In the genomic region with DNA sequence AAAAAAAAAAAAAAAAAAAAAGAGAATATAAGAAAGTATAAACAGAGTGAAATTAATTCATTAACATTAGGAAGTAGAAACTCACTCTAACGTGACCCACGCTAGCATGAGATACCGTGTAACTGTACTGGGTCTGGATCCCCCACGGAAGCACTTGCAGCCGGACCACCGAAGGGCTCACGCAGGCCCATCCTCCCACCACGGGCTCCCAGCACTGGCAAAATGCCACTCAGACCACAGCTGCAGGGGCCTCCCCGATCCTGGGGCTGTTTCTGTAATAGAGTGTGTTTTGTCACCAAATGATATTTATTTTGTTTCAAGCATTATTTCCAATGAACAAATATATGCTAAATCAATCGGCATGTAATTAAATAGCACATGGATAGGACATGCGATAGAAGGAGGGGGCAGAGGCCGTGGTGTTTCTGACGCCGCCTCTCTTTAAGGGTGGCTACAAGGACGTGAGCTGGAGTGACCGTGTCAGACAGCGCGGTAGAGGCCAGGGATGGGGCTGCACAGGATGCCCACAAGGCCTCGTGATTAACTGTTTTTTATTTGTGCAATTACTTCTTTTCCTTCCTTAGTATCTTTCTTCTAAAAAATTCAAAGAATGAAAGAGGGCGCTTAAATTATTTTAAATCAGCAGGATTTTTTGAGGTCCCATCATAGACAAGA, we compare ENCODE assay signal across 18 cellular contexts.
DNase-seq lines count a peak whose midpoint lies in the region; ATAC-seq and TF ChIP-seq lines count a peak whose summit lies in the region.
"Had no signal": no experiment of that assay in that cellular context is flagged by ENCODE, and none has a peak within 500 bp of the region (broad histone marks: within the 10 kb centered on the region; RNA-seq: fewer than 3 reads in every experiment).

No MANE protein-coding gene starts in this region.

- no peaks in the 10 kb centered on the region for H3K36me3 Mint-ChIP-seq in activated naive CD8-positive, alpha-beta T cell treated with anti-CD3 and anti-CD28 coated beads, Interleukin-2, amount 10 ng/mL, durations not matched to agents 7 days and 5 days
- no peaks in the 10 kb centered on the region for H3K36me3 Mint-ChIP-seq in activated naive CD8-positive, alpha-beta T cell treated with anti-CD3 and anti-CD28 coated beads, Interleukin-2, amount 50 U/mL, for 24 hours (ENCODE audit: low read depth)
- no peaks in the 10 kb centered on the region for H3K36me3 Mint-ChIP-seq in neural progenitor cell

- TF ChIP-seq CTCF in spleen (IDR thresholded peaks at IDR 0.05 in 8 of 11, conservative IDR thresholded peaks at IDR 0.05 in 3 of 11) (no peak), neural progenitor cell (IDR thresholded peaks at IDR 0.05) (no peak), esophagus muscularis mucosa (IDR thresholded peaks at IDR 0.05) (no peak)

- POLR2A ChIA-PET in activated naive CD8-positive, alpha-beta T cell treated with anti-CD3 and anti-CD28 coated beads, Interleukin-2, amount 10 ng/mL, durations not matched to agents 7 days and 5 days (lab: Charles Lee), result no interaction called here

- ATAC-seq in activated naive CD8-positive, alpha-beta T cell treated with anti-CD3 and anti-CD28 coated beads, Interleukin-2, amount 10 ng/mL, durations not matched to agents 7 days and 5 days (ENCODE audit: low read depth), result no peak
- ATAC-seq in activated naive CD8-positive, alpha-beta T cell treated with anti-CD3 and anti-CD28 coated beads, Interleukin-2, amount 50 U/mL, for 24 hours, result no peak

- H3K27ac Mint-ChIP-seq in activated naive CD8-positive, alpha-beta T cell treated with anti-CD3 and anti-CD28 coated beads, Interleukin-2, amount 10 ng/mL, durations not matched to agents 7 days and 5 days, result no peak overlapping the region
- H3K27ac Mint-ChIP-seq in activated naive CD8-positive, alpha-beta T cell treated with anti-CD3 and anti-CD28 coated beads, Interleukin-2, amount 50 U/mL, for 24 hours, result no peak overlapping the region
- H3K27ac Mint-ChIP-seq in neural progenitor cell, result no peak overlapping the region

- WGBS in spleen, 5 donors, result 68 to 82% (median 74%) methylated on average over 20 of the region's 20 CpGs
- WGBS in esophagus muscularis mucosa, result 80% methylated on average over 20 of the region's 20 CpGs

- no peak for TF ChIP-seq POLR2A in spleen (IDR thresholded peaks at IDR 0.05)
- TF ChIP-seq POLR2A in esophagus muscularis mucosa (IDR thresholded peaks at IDR 0.05; ENCODE audit: low read depth), result no peak

- H3K9me3 ChIP-seq in spleen (no peaks in the 10 kb centered on the region), Karpas-422 (ENCODE audit: low read length) (no peaks in the 10 kb centered on the region), neural progenitor cell (ENCODE audit: low read depth) (no peaks in the 10 kb centered on the region), esophagus muscularis mucosa (no peaks in the 10 kb centered on the region)

- H3K4me3 Mint-ChIP-seq in activated naive CD8-positive, alpha-beta T cell treated with anti-CD3 and anti-CD28 coated beads, Interleukin-2, amount 10 ng/mL, durations not matched to agents 7 days and 5 days, result no peak overlapping the region
- H3K4me3 Mint-ChIP-seq in activated naive CD8-positive, alpha-beta T cell treated with anti-CD3 and anti-CD28 coated beads, Interleukin-2, amount 50 U/mL, for 24 hours, result no peak overlapping the region
- H3K4me3 Mint-ChIP-seq in neural progenitor cell, result no peak overlapping the region
- H3K4me3 Mint-ChIP-seq: H9 had no signal

- H3K4me3 ChIP-seq in spleen (no peak overlapping the region), Karpas-422 (ENCODE audit: low read length) (no peak overlapping the region), neural progenitor cell (no peak overlapping the region), esophagus muscularis mucosa (no peak overlapping the region)
- H3K4me3 ChIP-seq: GM23248 had no signal

- H3K9ac ChIP-seq in Karpas-422 (ENCODE audit: low read length), result no peak overlapping the region
- no peak overlapping the region for H3K9ac ChIP-seq in neural progenitor cell
- H3K9ac ChIP-seq: GM23248 had no signal

- no peaks in the 10 kb centered on the region for H3K27me3 Mint-ChIP-seq in activated naive CD8-positive, alpha-beta T cell treated with anti-CD3 and anti-CD28 coated beads, Interleukin-2, amount 10 ng/mL, durations not matched to agents 7 days and 5 days
- no peaks in the 10 kb centered on the region for H3K27me3 Mint-ChIP-seq in activated naive CD8-positive, alpha-beta T cell treated with anti-CD3 and anti-CD28 coated beads, Interleukin-2, amount 50 U/mL, for 24 hours
- no peaks in the 10 kb centered on the region for H3K27me3 Mint-ChIP-seq in neural progenitor cell (ENCODE audit: insufficient read depth, low read depth)

- H3K36me3 ChIP-seq in spleen, result no peaks in the 10 kb centered on the region
- H3K36me3 ChIP-seq in Karpas-422 (ENCODE audit: insufficient read depth, low read length), result no peaks in the 10 kb centered on the region
- no peaks in the 10 kb centered on the region for H3K36me3 ChIP-seq in neural progenitor cell
- no peaks in the 10 kb centered on the region for H3K36me3 ChIP-seq in esophagus muscularis mucosa

- intact Hi-C loops in spleen (cut with DNase I; ENCODE audit: low total_unique reads) (no loop called here), esophagus muscularis mucosa (cut with DNase I) (no loop called here)

- no peak overlapping the region for H3K27ac ChIP-seq in spleen
- H3K27ac ChIP-seq in Karpas-422 (ENCODE audit: low read length), result no peak overlapping the region
- H3K27ac ChIP-seq in neural progenitor cell, result no peak overlapping the region
- H3K27ac ChIP-seq in esophagus muscularis mucosa (replicated peaks in 1 of 4), result no peak overlapping the region
- H3K27ac ChIP-seq: GM23248 had no signal

- peaks cover 0 to 2% (median 0%) of the 10 kb centered on the region in 6 donors for H3K4me1 ChIP-seq in spleen
- H3K4me1 ChIP-seq in Karpas-422 (ENCODE audit: low read length), result no peaks in the 10 kb centered on the region
- H3K4me1 ChIP-seq in neural progenitor cell, result peaks cover 41% of the 10 kb centered on the region
- H3K4me1 ChIP-seq in esophagus muscularis mucosa, result peaks cover 8 to 21% (median 15%) of the 10 kb centered on the region in 4 donors

- H3K9me3 Mint-ChIP-seq in activated naive CD8-positive, alpha-beta T cell treated with anti-CD3 and anti-CD28 coated beads, Interleukin-2, amount 10 ng/mL, durations not matched to agents 7 days and 5 days, result no peaks in the 10 kb centered on the region
- H3K9me3 Mint-ChIP-seq in activated naive CD8-positive, alpha-beta T cell treated with anti-CD3 and anti-CD28 coated beads, Interleukin-2, amount 50 U/mL, for 24 hours, result no peaks in the 10 kb centered on the region
- no peaks in the 10 kb centered on the region for H3K9me3 Mint-ChIP-seq in neural progenitor cell
- H3K9me3 Mint-ChIP-seq: H9 had no signal

- no peaks in the 10 kb centered on the region for H3K4me1 Mint-ChIP-seq in activated naive CD8-positive, alpha-beta T cell treated with anti-CD3 and anti-CD28 coated beads, Interleukin-2, amount 10 ng/mL, durations not matched to agents 7 days and 5 days
- H3K4me1 Mint-ChIP-seq in activated naive CD8-positive, alpha-beta T cell treated with anti-CD3 and anti-CD28 coated beads, Interleukin-2, amount 50 U/mL, for 24 hours, result no peaks in the 10 kb centered on the region
- H3K4me1 Mint-ChIP-seq in neural progenitor cell, result peaks cover 17% of the 10 kb centered on the region

- H3K27me3 ChIP-seq in spleen (replicated peaks in 1 of 7) (peaks cover 0 to 28% (median 0%) of the 10 kb centered on the region in 7 donors), Karpas-422 (ENCODE audit: low read length) (no peaks in the 10 kb centered on the region), neural progenitor cell (no peaks in the 10 kb centered on the region), esophagus muscularis mucosa (no peaks in the 10 kb centered on the region)

- H2AFZ ChIP-seq in Karpas-422 (ENCODE audit: low read length) (no peak overlapping the region), neural progenitor cell (replicated peaks) (no peak overlapping the region)
- H2AFZ ChIP-seq: GM23248 had no signal

- peak; percentile 10 for DNase-seq in activated naive CD8-positive, alpha-beta T cell treated with anti-CD3 and anti-CD28 coated beads, Interleukin-2, amount 10 ng/mL, durations not matched to agents 7 days and 5 days
- DNase-seq in activated naive CD8-positive, alpha-beta T cell treated with anti-CD3 and anti-CD28 coated beads, Interleukin-2, amount 50 U/mL, for 24 hours, result no peak
- DNase-seq in islet precursor cell, result peak; percentile 25
- DNase-seq in spleen, result peak; percentile 61
- DNase-seq in Karpas-422, result no peak
- no peak for DNase-seq in neural progenitor cell (ENCODE audit: low spot score)
- no peak for DNase-seq in esophagus muscularis mucosa (ENCODE audit: extremely low spot score)
- DNase-seq: Calu3, DMS153, DND-41, GM23248, H9, NCI-H1105, NCI-H1436 treated with DMSO at 0.1 percent for 48 hours, NCI-H187 treated with DMSO at 0.1 percent for 48 hours, NCI-H2107, NCI-H524, NCI-H774 had no signal

- peaks cover 27% of the 10 kb centered on the region for H3F3A ChIP-seq in neural progenitor cell (ENCODE audit: low read depth)

- H3K4me2 ChIP-seq in Karpas-422 (ENCODE audit: low read depth, low read length, poor library complexity, severe bottlenecking) (no peak overlapping the region), neural progenitor cell (no peak overlapping the region)

- no peaks in the 10 kb centered on the region for H3K9me2 ChIP-seq in Karpas-422 (replicated peaks; ENCODE audit: insufficient read depth, low read length)

- no peaks in the 10 kb centered on the region for H3K79me2 ChIP-seq in Karpas-422 (ENCODE audit: low read length)
- H3K79me2 ChIP-seq in neural progenitor cell (ENCODE audit: low read depth), result no peaks in the 10 kb centered on the region

- H4K20me1 ChIP-seq in Karpas-422 (ENCODE audit: insufficient read depth, low read depth, low read length) (no peaks in the 10 kb centered on the region), neural progenitor cell (ENCODE audit: low read depth) (no peaks in the 10 kb centered on the region)

- no peak for TF ChIP-seq EP300 in esophagus muscularis mucosa (IDR thresholded peaks at IDR 0.05)

Comparison
In these comparisons a context has a peak if more than half of its experiments do, and no peak if none do; other contexts are left out.
1. DNase-seq: peak in activated naive CD8-positive, alpha-beta T cell treated with anti-CD3 and anti-CD28 coated beads, Interleukin-2, amount 10 ng/mL, durations not matched to agents 7 days and 5 days (single experiment), islet precursor cell (single experiment) and spleen (single experiment); none in activated naive CD8-positive, alpha-beta T cell treated with anti-CD3 and anti-CD28 coated beads, Interleukin-2, amount 50 U/mL, for 24 hours (single experiment), Karpas-422 (single experiment), neural progenitor cell (single experiment) and esophagus muscularis mucosa (single experiment).